ENCODE assay signal across 1 cellular context in the genomic region with DNA sequence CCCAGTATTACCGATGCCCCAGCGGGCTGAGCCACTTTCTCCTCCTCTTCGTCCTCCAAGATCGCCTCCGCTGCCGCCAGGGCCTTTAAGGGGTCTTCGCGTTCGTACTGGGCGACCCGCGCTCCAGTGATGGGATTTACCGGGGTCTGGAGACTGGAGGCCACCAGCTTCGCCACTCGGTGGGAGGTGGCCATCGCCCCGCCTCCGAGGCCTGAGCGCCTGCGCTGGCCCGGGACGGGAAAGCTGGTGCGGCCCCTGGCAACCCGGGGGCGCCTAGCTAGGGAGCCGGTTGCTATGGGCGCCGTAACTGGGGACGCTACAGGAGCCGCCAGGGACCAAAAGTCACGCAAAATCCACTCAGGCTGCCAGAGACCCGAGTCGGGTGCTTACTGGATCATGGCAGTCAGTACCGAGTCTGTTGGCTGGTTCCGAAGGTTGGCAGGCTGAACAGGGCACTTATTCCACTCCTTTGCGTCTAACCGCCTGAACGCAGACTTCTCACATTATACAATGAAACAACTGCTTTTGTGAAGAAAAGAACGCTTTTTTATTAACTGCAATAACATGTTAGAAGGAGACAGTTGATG.
TF ChIP-seq lines count a peak whose summit lies in the region.

A gene with protein sequence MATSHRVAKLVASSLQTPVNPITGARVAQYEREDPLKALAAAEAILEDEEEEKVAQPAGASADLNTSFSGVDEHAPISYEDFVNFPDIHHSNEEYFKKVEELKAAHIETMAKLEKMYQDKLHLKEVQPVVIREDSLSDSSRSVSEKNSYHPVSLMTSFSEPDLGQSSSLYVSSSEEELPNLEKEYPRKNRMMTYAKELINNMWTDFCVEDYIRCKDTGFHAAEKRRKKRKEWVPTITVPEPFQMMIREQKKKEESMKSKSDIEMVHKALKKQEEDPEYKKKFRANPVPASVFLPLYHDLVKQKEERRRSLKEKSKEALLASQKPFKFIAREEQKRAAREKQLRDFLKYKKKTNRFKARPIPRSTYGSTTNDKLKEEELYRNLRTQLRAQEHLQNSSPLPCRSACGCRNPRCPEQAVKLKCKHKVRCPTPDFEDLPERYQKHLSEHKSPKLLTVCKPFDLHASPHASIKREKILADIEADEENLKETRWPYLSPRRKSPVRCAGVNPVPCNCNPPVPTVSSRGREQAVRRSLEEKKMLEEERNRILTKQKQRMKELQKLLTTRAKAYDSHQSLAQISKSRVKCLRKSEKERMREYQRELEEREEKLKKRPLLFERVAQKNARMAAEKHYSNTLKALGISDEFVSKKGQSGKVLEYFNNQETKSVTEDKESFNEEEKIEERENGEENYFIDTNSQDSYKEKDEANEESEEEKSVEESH (minus strand): TSS at position 213 of the 587 bp plus-strand sequence. CDS start 19 bp downstream, at position 194.

TF ChIP-seq in HCT116, 20 proteins besides CTCF, POLR2A, EP300 and RAD21 (continued from another document):
- TF ChIP-seq, protein P1, sequence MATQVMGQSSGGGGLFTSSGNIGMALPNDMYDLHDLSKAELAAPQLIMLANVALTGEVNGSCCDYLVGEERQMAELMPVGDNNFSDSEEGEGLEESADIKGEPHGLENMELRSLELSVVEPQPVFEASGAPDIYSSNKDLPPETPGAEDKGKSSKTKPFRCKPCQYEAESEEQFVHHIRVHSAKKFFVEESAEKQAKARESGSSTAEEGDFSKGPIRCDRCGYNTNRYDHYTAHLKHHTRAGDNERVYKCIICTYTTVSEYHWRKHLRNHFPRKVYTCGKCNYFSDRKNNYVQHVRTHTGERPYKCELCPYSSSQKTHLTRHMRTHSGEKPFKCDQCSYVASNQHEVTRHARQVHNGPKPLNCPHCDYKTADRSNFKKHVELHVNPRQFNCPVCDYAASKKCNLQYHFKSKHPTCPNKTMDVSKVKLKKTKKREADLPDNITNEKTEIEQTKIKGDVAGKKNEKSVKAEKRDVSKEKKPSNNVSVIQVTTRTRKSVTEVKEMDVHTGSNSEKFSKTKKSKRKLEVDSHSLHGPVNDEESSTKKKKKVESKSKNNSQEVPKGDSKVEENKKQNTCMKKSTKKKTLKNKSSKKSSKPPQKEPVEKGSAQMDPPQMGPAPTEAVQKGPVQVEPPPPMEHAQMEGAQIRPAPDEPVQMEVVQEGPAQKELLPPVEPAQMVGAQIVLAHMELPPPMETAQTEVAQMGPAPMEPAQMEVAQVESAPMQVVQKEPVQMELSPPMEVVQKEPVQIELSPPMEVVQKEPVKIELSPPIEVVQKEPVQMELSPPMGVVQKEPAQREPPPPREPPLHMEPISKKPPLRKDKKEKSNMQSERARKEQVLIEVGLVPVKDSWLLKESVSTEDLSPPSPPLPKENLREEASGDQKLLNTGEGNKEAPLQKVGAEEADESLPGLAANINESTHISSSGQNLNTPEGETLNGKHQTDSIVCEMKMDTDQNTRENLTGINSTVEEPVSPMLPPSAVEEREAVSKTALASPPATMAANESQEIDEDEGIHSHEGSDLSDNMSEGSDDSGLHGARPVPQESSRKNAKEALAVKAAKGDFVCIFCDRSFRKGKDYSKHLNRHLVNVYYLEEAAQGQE (IDR thresholded peaks at IDR 0.05; ENCODE audit: low read depth) = no peak
